21 cellular contexts compared by ENCODE assay signal in genomic region chr15:74408815-74409214, GRCh38. TPM values are rescaled to one million over a fixed set of nuclear protein-coding genes. Genes with fewer than 3 reads are reported as not detected.
DNase-seq lines count a peak whose midpoint lies in the region; FAIRE-seq and TF ChIP-seq lines count a peak whose summit lies in the region.
"Had no signal": no experiment of that assay in that cellular context is flagged by ENCODE, and none has a peak within 500 bp of the region (broad histone marks: within the 10 kb centered on the region; RNA-seq: fewer than 3 reads in every experiment).

No MANE protein-coding gene starts in this region.

- intact Hi-C loops in OCI-LY7 (cut with micrococcal nuclease; ENCODE audit: unreplicated experiment) = no loop called here

- H3K36me3 Mint-ChIP-seq in astrocyte (ENCODE audit: low read depth, unreplicated experiment) = peaks cover 9% of the 10 kb centered on the region

- no peak for TF ChIP-seq CTCF in OCI-LY3 (IDR thresholded peaks at IDR 0.05; ENCODE audit: low read depth, low read length)
- no peak for TF ChIP-seq CTCF in astrocyte (IDR thresholded peaks at IDR 0.05; ENCODE audit: insufficient read depth, low read depth, low read length)
- TF ChIP-seq CTCF in OCI-LY7 (conservative IDR thresholded peaks at IDR 0.05; ENCODE audit: low read length) = no peak

- H3K27ac ChIP-seq in GM23248 (peak overlapping the region; percentile 84), OCI-LY3 (ENCODE audit: low read length) (peak overlapping the region; percentile 95), astrocyte (ENCODE audit: low read depth, low read length) (peak overlapping the region; percentile 85), neuronal stem cell (replicated peaks; ENCODE audit: low read length) (no peak overlapping the region), OCI-LY7 (ENCODE audit: low read depth, low read length, poor library complexity, severe bottlenecking) (no peak overlapping the region)
- H3K27ac ChIP-seq: C4-2B, hepatocyte, sigmoid colon, thyroid gland had no signal

- CTCF ChIA-PET in OCI-LY7 (lab: Charles Lee; ENCODE audit: unreplicated experiment) = no interaction called here

- no peak overlapping the region for H3K23ac ChIP-seq in neuronal stem cell (ENCODE audit: low read depth, low read length, poor library complexity)

- H3K36me3 ChIP-seq in GM23248 (ENCODE audit: low read depth) (peaks cover 12% of the 10 kb centered on the region; the same call in 1 of the 2 replicates), OCI-LY3 (replicated peaks; ENCODE audit: low read depth, low read length) (peaks cover 73% of the 10 kb centered on the region), astrocyte (ENCODE audit: insufficient read depth, low read length) (peaks cover 25% of the 10 kb centered on the region), neuronal stem cell (replicated peaks in 1 of 2; ENCODE audit: control insufficient read depth in 2 of 2, insufficient read depth in 2 of 2, low read length in 2 of 2) (peaks cover 0 to 4% of the 10 kb centered on the region in 2 donors), OCI-LY7 (ENCODE audit: insufficient read depth, low read length) (no peaks in the 10 kb centered on the region)
- H3K36me3 ChIP-seq: sigmoid colon, thyroid gland had no signal

- H2BK12ac ChIP-seq in neuronal stem cell (ENCODE audit: low read length) = peak overlapping the region; percentile 44

- H3K9me3 ChIP-seq in GM23248 (ENCODE audit: low read depth) = no peaks in the 10 kb centered on the region
- H3K9me3 ChIP-seq in OCI-LY3 (ENCODE audit: insufficient read depth, low read length) = no peaks in the 10 kb centered on the region
- no peaks in the 10 kb centered on the region for H3K9me3 ChIP-seq in astrocyte (ENCODE audit: insufficient read depth, low read depth, low read length)
- H3K9me3 ChIP-seq in neuronal stem cell (replicated peaks in 1 of 2; ENCODE audit: control insufficient read depth in 2 of 2, insufficient read depth in 1 of 2, low read depth in 1 of 2, low read length in 2 of 2) = no peaks in the 10 kb centered on the region
- H3K9me3 ChIP-seq in OCI-LY7 (ENCODE audit: low read length) = no peaks in the 10 kb centered on the region
- H3K9me3 ChIP-seq: sigmoid colon, thyroid gland had no signal

- H2BK5ac ChIP-seq in neuronal stem cell (ENCODE audit: low read length) = no peak overlapping the region

- H4K8ac ChIP-seq in neuronal stem cell (ENCODE audit: low read depth, low read length) = no peak overlapping the region

- peaks cover 5% of the 10 kb centered on the region for H3K27me3 Mint-ChIP-seq in astrocyte (ENCODE audit: low read depth, unreplicated experiment)

- no peaks in the 10 kb centered on the region for H3K27me3 ChIP-seq in GM23248 (replicated peaks; ENCODE audit: insufficient read depth)
- no peaks in the 10 kb centered on the region for H3K27me3 ChIP-seq in OCI-LY3 (ENCODE audit: low read depth, low read length)
- no peaks in the 10 kb centered on the region for H3K27me3 ChIP-seq in astrocyte (ENCODE audit: insufficient read depth, low read length)
- H3K27me3 ChIP-seq in neuronal stem cell (ENCODE audit: control insufficient read depth in 3 of 3, insufficient read depth in 3 of 3, low read depth in 1 of 3, low read length in 3 of 3) = no peaks in the 10 kb centered on the region
- H3K27me3 ChIP-seq: hepatocyte, sigmoid colon, thyroid gland had no signal

- FAIRE-seq in astrocyte (lab: Jason Lieb, UNC) = no peak

- no peak for DNase-seq in GM23248
- no peak for DNase-seq in astrocyte (ENCODE audit: low read depth)
- no peak for DNase-seq in neuronal stem cell (ENCODE audit: low spot score)
- no peak for DNase-seq in ACHN
- no peak for DNase-seq in germinal center (ENCODE audit: low spot score)
- no peak for DNase-seq in OCI-LY7 (ENCODE audit: low spot score)
- DNase-seq: activated naive CD4-positive, alpha-beta T cell treated with anti-CD3 and anti-CD28 coated beads, Interleukin-2, amount 50 U/mL, for 16 hours; DMS53; effector CD4-positive, alpha-beta T cell; KG1; NCI-H1417; NCI-H2171 treated with DMSO at 0.1 percent for 48 hours; NCI-H82; occipital lobe; RPMI8226; sigmoid colon; stimulated activated CD4-positive, alpha-beta T cell treated with anti-CD3 and anti-CD28 coated beads, Interleukin-4, amount 100 ng/mL, for 1 hour; thyroid gland had no signal

- H2BK120ac ChIP-seq in neuronal stem cell (ENCODE audit: low read depth, low read length) = no peak overlapping the region

- H3K9me3 Mint-ChIP-seq in astrocyte (ENCODE audit: unreplicated experiment) = no peaks in the 10 kb centered on the region

- H3K4me2 ChIP-seq in GM23248 (ENCODE audit: unreplicated experiment) (no peak overlapping the region), OCI-LY3 (ENCODE audit: low read length) (no peak overlapping the region), astrocyte (ENCODE audit: low read length) (peak overlapping the region; percentile 8), neuronal stem cell (ENCODE audit: insufficient read depth, low read length, poor library complexity, severe bottlenecking) (no peak overlapping the region), OCI-LY7 (ENCODE audit: low read length) (no peak overlapping the region)
- H3K4me2 ChIP-seq: hepatocyte had no signal

- no peak overlapping the region for H3K27ac Mint-ChIP-seq in astrocyte (ENCODE audit: unreplicated experiment)

- H4K20me1 ChIP-seq in GM23248 (ENCODE audit: insufficient read depth) = no peaks in the 10 kb centered on the region
- peaks cover 63% of the 10 kb centered on the region for H4K20me1 ChIP-seq in OCI-LY3 (ENCODE audit: insufficient read depth, low read length)
- H4K20me1 ChIP-seq in astrocyte (ENCODE audit: insufficient read depth, low read length) = peaks cover 11% of the 10 kb centered on the region
- no peaks in the 10 kb centered on the region for H4K20me1 ChIP-seq in OCI-LY7 (ENCODE audit: insufficient read depth, low read length)

- peaks cover 71% of the 10 kb centered on the region for H3F3A ChIP-seq in GM23248 (ENCODE audit: insufficient read depth)

- 91 to 92% methylated on average over 7 of the region's 7 CpGs for WGBS in GM23248 (ENCODE audit: low coverage in 1 of 2, low lambda C conversion rate in 2 of 2, missing lambda C conversion rate in 2 of 2), 2 experiments
- WGBS in neuronal stem cell (ENCODE audit: extremely low coverage in 2 of 2, insufficient read length in 2 of 2, insufficient replicate concordance in 1 of 2), 2 donors = no CpG with 5 or more reads among the region's 7 CpGs

- H3K4me3 ChIP-seq in GM23248 (no peak overlapping the region), OCI-LY3 (ENCODE audit: low read length) (no peak overlapping the region), astrocyte (ENCODE audit: insufficient read depth, low read depth, low read length) (no peak overlapping the region), neuronal stem cell (ENCODE audit: low read length in 2 of 2) (no peak overlapping the region), OCI-LY7 (ENCODE audit: low read depth, low read length, poor library complexity, severe bottlenecking) (no peak overlapping the region)
- H3K4me3 ChIP-seq: hepatocyte, sigmoid colon, thyroid gland had no signal

- H3K4ac ChIP-seq in neuronal stem cell (ENCODE audit: low read length) = no peak overlapping the region

- H3K4me1 Mint-ChIP-seq in astrocyte (ENCODE audit: low read depth, unreplicated experiment) = peaks cover 27% of the 10 kb centered on the region

- BruUV-seq in OCI-LY7 (replicated peaks; lab: Mats Ljungman, UMichigan) = no TSS peak

- H4K91ac ChIP-seq in neuronal stem cell (ENCODE audit: low read depth, low read length, poor library complexity) = no peak overlapping the region

- peak overlapping the region; percentile 50 for H3K18ac ChIP-seq in neuronal stem cell (ENCODE audit: low read length)

- H2AFZ ChIP-seq in GM23248 (no peak overlapping the region), OCI-LY3 (ENCODE audit: low read depth, low read length) (no peak overlapping the region), astrocyte (ENCODE audit: low read depth, low read length) (no peak overlapping the region), neuronal stem cell (ENCODE audit: low read length) (no peak overlapping the region), OCI-LY7 (ENCODE audit: low read length) (no peak overlapping the region)
- H2AFZ ChIP-seq: hepatocyte had no signal

- no peak overlapping the region for H2AK5ac ChIP-seq in neuronal stem cell (ENCODE audit: low read depth, low read length)

- H3K9ac ChIP-seq in GM23248 (peak overlapping the region; percentile 67; the same call in 1 of the 2 replicates), OCI-LY3 (ENCODE audit: low read length) (no peak overlapping the region), astrocyte (ENCODE audit: low read length) (peak overlapping the region; percentile 64), neuronal stem cell (ENCODE audit: low read depth, low read length, poor library complexity) (peak overlapping the region; percentile 50)

- H2BK15ac ChIP-seq in neuronal stem cell (ENCODE audit: low read length) = no peak overlapping the region

- peak overlapping the region; percentile 15 for H3K14ac ChIP-seq in neuronal stem cell (ENCODE audit: low read length)

- no peaks in the 10 kb centered on the region for H3K79me1 ChIP-seq in neuronal stem cell (ENCODE audit: low read depth, low read length)

- H3K79me2 ChIP-seq in GM23248 (ENCODE audit: insufficient read depth) = peaks cover 18% of the 10 kb centered on the region
- peaks cover 26% of the 10 kb centered on the region for H3K79me2 ChIP-seq in OCI-LY3 (ENCODE audit: low read length)
- H3K79me2 ChIP-seq in astrocyte (ENCODE audit: insufficient read depth, low read length) = peaks cover 34% of the 10 kb centered on the region
- no peaks in the 10 kb centered on the region for H3K79me2 ChIP-seq in OCI-LY7 (ENCODE audit: insufficient read depth, low read depth, low read length)
- H3K79me2 ChIP-seq: hepatocyte had no signal

- no peaks in the 10 kb centered on the region for H3K9me2 ChIP-seq in GM23248 (ENCODE audit: insufficient read depth)
- H3K9me2 ChIP-seq in OCI-LY7 (ENCODE audit: insufficient read depth, low read length) = no peaks in the 10 kb centered on the region

- POLR2A ChIA-PET in OCI-LY7 (lab: Charles Lee) = no interaction called here

- no peak overlapping the region for H3K4me3 Mint-ChIP-seq in astrocyte (ENCODE audit: unreplicated experiment)

- H3K4me1 ChIP-seq in GM23248 (ENCODE audit: insufficient read depth) (peaks cover 46% of the 10 kb centered on the region), OCI-LY3 (ENCODE audit: low read length) (peaks cover 34% of the 10 kb centered on the region), astrocyte (ENCODE audit: insufficient read depth, low read length) (peaks cover 50% of the 10 kb centered on the region), neuronal stem cell (ENCODE audit: control insufficient read depth in 2 of 2, insufficient read depth in 1 of 2, low read depth in 1 of 2, low read length in 2 of 2) (peaks cover 16 to 17% of the 10 kb centered on the region in 2 donors), OCI-LY7 (ENCODE audit: insufficient read depth, low read length, poor library complexity, severe bottlenecking) (peaks cover 9% of the 10 kb centered on the region)
- H3K4me1 ChIP-seq: sigmoid colon, thyroid gland had no signal

- in situ Hi-C loops in GM23248 (cut with MboI) (no loop called here), ACHN (cut with HindIII; ENCODE audit: low pct_ligation_motif_present, low pct_unique_long_range_greater_than_20kb, low sequenced_read_pairs) (no loop called here)

RNA-seq across cellular contexts. Expression of gene SEMA7A, which starts 24.9 kb away (rescaled TPM):
- total RNA-seq in GM23248 (2014; rRNA removed; shearing (Covaris generic)) = 132 and 151 TPM in 2 replicates
- 41.2 and 42.3 TPM in 2 replicates for polyA plus RNA-seq in GM23248 (2016; fragmentation: Nextera tagmentation; extraction: Ambion mirVana)
- total RNA-seq in astrocyte (26.7 and 36.3 TPM in 2 replicates), OCI-LY7 (2022) (0.46 and 1.0 TPM in 2 replicates)
- 10.3 TPM for polyA plus RNA-seq in neuronal stem cell (2013, experiment 1 of 2)
- 10.3 TPM for polyA plus RNA-seq in neuronal stem cell (2013, experiment 2 of 2)
- 0.06 and 0.08 TPM in 2 replicates for total RNA-seq in OCI-LY7 (2014; rRNA removed; shearing (Covaris generic))

RNA-seq across cellular contexts. Expression of gene CYP11A1, which starts 41.4 kb away (rescaled TPM):
- total RNA-seq in GM23248 (2014; rRNA removed; shearing (Covaris generic)) = 0.25 and 0.32 TPM in 2 replicates
- polyA plus RNA-seq in GM23248 (2016; fragmentation: Nextera tagmentation; extraction: Ambion mirVana) = 1.2 and 1.9 TPM in 2 replicates
- total RNA-seq in astrocyte (0.43 and 0.60 TPM in 2 replicates), OCI-LY7 (2022) (not detected in 2 replicates)
- 0.77 TPM for polyA plus RNA-seq in neuronal stem cell (2013, experiment 1 of 2)
- 0.80 TPM for polyA plus RNA-seq in neuronal stem cell (2013, experiment 2 of 2)
- total RNA-seq in OCI-LY7 (2014; rRNA removed; shearing (Covaris generic)) = not detected in 2 replicates
- total RNA-seq: occipital lobe had no signal

RNA-seq across cellular contexts. Expression of gene UBL7, which starts 52.1 kb away (rescaled TPM):
- 70.4 and 74.2 TPM in 2 replicates for total RNA-seq in GM23248 (2014; rRNA removed; shearing (Covaris generic))
- 78.6 and 79.1 TPM in 2 replicates for polyA plus RNA-seq in GM23248 (2016; fragmentation: Nextera tagmentation; extraction: Ambion mirVana)
- total RNA-seq in astrocyte = 40.9 and 46.1 TPM in 2 replicates
- polyA plus RNA-seq in neuronal stem cell (2013, experiment 1 of 2) = 45.9 TPM
- polyA plus RNA-seq in neuronal stem cell (2013, experiment 2 of 2) = 44.1 TPM
- 29.5 and 32.6 TPM in 2 replicates for total RNA-seq in OCI-LY7 (2014; rRNA removed; shearing (Covaris generic))
- 41.3 and 44.1 TPM in 2 replicates for total RNA-seq in OCI-LY7 (2022)

Comparison
In these comparisons a context has a peak if more than half of its experiments do, and no peak if none do; other contexts are left out.
1. H3K27ac ChIP-seq: peak in GM23248 (single experiment), OCI-LY3 (single experiment) and astrocyte (single experiment); none in neuronal stem cell (single experiment) and OCI-LY7 (single experiment).
2. RNA of gene SEMA7A, which starts 24.9 kb away (total RNA-seq): 132 to 151 TPM in GM23248 and 26.7 to 36.3 TPM in astrocyte; 0.06 to 1.0 TPM in OCI-LY7; every median in the first group is over 10 times any median in the second.